27 cellular contexts compared by ENCODE assay signal in the genomic region with DNA sequence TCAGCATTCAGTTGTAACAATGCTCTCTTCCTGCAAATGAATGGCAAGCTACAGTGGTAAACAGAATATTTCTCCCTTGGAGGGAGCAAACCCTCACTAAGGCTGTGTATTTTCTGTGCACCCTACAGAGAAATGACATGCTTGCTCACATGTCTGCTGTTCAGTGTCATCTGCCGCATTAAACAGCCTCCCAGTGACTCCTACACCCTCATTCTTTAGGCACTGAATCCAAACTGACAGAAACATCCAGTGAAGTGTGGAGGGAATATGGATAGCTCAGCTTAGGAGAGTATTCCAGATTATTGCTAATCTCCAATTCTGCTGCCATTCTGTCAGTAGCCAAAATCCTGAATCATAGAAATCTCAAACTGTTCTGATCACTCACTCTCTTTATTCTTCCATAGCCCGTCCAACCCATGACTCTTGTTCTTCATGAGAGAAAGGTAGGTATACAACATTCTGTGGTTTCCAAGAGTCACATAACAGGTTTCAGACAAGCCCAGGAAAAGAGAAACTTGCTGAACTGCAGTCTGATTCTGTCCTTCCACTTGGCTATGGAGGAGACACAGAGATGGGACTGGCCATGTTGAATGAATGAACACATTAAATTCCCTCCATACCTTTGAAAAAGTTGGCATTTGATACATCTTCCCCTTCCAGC.
"Had no signal": no experiment of that assay in that cellular context is flagged by ENCODE, and none has a peak within 500 bp of the region (broad histone marks: within the 10 kb centered on the region; RNA-seq: fewer than 3 reads in every experiment).

No MANE protein-coding gene starts in this region.

- H3K4me1 Mint-ChIP-seq: activated CD4-positive, alpha-beta memory T cell treated with anti-CD3 and anti-CD28 coated beads, Interleukin-2, amount 10 ng/mL, durations not matched to agents 7 days and 5 days; activated CD4-positive, alpha-beta T cell treated with anti-CD3 and anti-CD28 coated beads, Interleukin-2, amount 10 ng/mL, durations not matched to agents 24 days and 14 days; activated naive CD4-positive, alpha-beta T cell treated with anti-CD3 and anti-CD28 coated beads, Interleukin-2, amount 10 ng/mL, durations not matched to agents 7 days and 5 days; activated naive CD8-positive, alpha-beta T cell treated with anti-CD3 and anti-CD28 coated beads, Interleukin-2, amount 10 ng/mL, durations not matched to agents 7 days and 5 days had no signal

- H3K27me3 ChIP-seq: ascending aorta, esophagus muscularis mucosa, left lung, neutrophil, right lobe of liver, testis, uterus had no signal

- H3K4me3 Mint-ChIP-seq: activated CD4-positive, alpha-beta memory T cell treated with anti-CD3 and anti-CD28 coated beads, Interleukin-2, amount 10 ng/mL, durations not matched to agents 7 days and 5 days; activated CD4-positive, alpha-beta T cell treated with anti-CD3 and anti-CD28 coated beads, Interleukin-2, amount 10 ng/mL, durations not matched to agents 24 days and 14 days; activated naive CD4-positive, alpha-beta T cell treated with anti-CD3 and anti-CD28 coated beads, Interleukin-2, amount 10 ng/mL, durations not matched to agents 7 days and 5 days; activated naive CD8-positive, alpha-beta T cell treated with anti-CD3 and anti-CD28 coated beads, Interleukin-2, amount 10 ng/mL, durations not matched to agents 7 days and 5 days; activated T-cell treated with anti-CD3 and anti-CD28 coated beads, Interleukin-2, amount 50 U/mL, for 24 hours; dendritic cell treated with granulocyte-macrophage colony-stimulating factor and Interleukin-4, amounts not matched to agents 40 ng/mL and 50 ng/mL, for 4 days; endodermal cell; natural killer cell treated with Interleukin-12 subunit alpha and Interleukin-12 subunit beta and Interleukin-15 and Interleukin-18, amount 100 ng/mL, for 72 hours had no signal

- H3K9me3 ChIP-seq: ascending aorta, esophagus muscularis mucosa, left lung, lower lobe of right lung, neutrophil, right lobe of liver, testis, uterus had no signal

- H3K27me3 Mint-ChIP-seq: activated CD4-positive, alpha-beta memory T cell treated with anti-CD3 and anti-CD28 coated beads, Interleukin-2, amount 10 ng/mL, durations not matched to agents 7 days and 5 days; activated CD4-positive, alpha-beta T cell treated with anti-CD3 and anti-CD28 coated beads, Interleukin-2, amount 10 ng/mL, durations not matched to agents 24 days and 14 days; activated naive CD4-positive, alpha-beta T cell treated with anti-CD3 and anti-CD28 coated beads, Interleukin-2, amount 10 ng/mL, durations not matched to agents 7 days and 5 days; activated naive CD8-positive, alpha-beta T cell treated with anti-CD3 and anti-CD28 coated beads, Interleukin-2, amount 10 ng/mL, durations not matched to agents 7 days and 5 days; activated T-cell treated with anti-CD3 and anti-CD28 coated beads, Interleukin-2, amount 50 U/mL, for 24 hours; brain; dendritic cell treated with granulocyte-macrophage colony-stimulating factor and Interleukin-4, amounts not matched to agents 40 ng/mL and 50 ng/mL, for 4 days; natural killer cell treated with Interleukin-12 subunit alpha and Interleukin-12 subunit beta and Interleukin-15 and Interleukin-18, amount 100 ng/mL, for 72 hours had no signal

- ATAC-seq: left lung; lower lobe of right lung; mucosa of descending colon; natural killer cell treated with Interleukin-12 subunit alpha and Interleukin-12 subunit beta and Interleukin-15 and Interleukin-18, amount 100 ng/mL, for 72 hours; right lobe of liver; stimulated activated naive CD8-positive, alpha-beta T cell treated with anti-CD3 and anti-CD28 coated beads, Interleukin-15, Interleukin-2, amounts not matched to agents 100 U/mL and 50 U/mL, for 24 hours had no signal

- H3K27ac ChIP-seq: ascending aorta, esophagus muscularis mucosa, left lung, lower lobe of right lung, neutrophil, right lobe of liver, testis, uterus had no signal

- H3K4me1 ChIP-seq: ascending aorta, esophagus muscularis mucosa, left lung, lower lobe of right lung, right lobe of liver, testis, uterus had no signal

- DNase-seq: activated CD4-positive, alpha-beta memory T cell treated with anti-CD3 and anti-CD28 coated beads, Interleukin-2, amount 10 ng/mL, durations not matched to agents 7 days and 5 days; activated CD4-positive, alpha-beta T cell treated with anti-CD3 and anti-CD28 coated beads, Interleukin-2, amount 10 ng/mL, durations not matched to agents 24 days and 14 days; activated CD4-positive, CD25-positive, alpha-beta regulatory T cell treated with anti-CD3 and anti-CD28 coated beads, Interleukin-2, amount 50 U/mL, for 72 hours; activated CD8-positive, alpha-beta memory T cell treated with anti-CD3 and anti-CD28 coated beads, Interleukin-2, amount 50 U/mL, for 48 hours; activated gamma-delta T cell; activated naive CD4-positive, alpha-beta T cell treated with anti-CD3 and anti-CD28 coated beads, Interleukin-2, amount 10 ng/mL, durations not matched to agents 7 days and 5 days; activated naive CD8-positive, alpha-beta T cell treated with anti-CD3 and anti-CD28 coated beads, Interleukin-2, amount 10 ng/mL, durations not matched to agents 7 days and 5 days; activated T-cell treated with anti-CD3 and anti-CD28 coated beads, Interleukin-2, amount 50 U/mL, for 24 hours; endodermal cell; foreskin melanocyte; left lung; lower lobe of right lung; mesendoderm; mucosa of descending colon; right lobe of liver; stimulated activated CD4-positive, alpha-beta T cell treated with anti-CD3 and anti-CD28 coated beads, Interleukin-2, amount 100 ng/mL, for 48 hours; stimulated activated naive CD8-positive, alpha-beta T cell treated with anti-CD3 and anti-CD28 coated beads, Interleukin-15, Interleukin-2, amounts not matched to agents 100 U/mL and 50 U/mL, for 24 hours; T-helper 2 cell; testis; trophoblast cell; uterus had no signal

- H3K36me3 Mint-ChIP-seq: activated naive CD4-positive, alpha-beta T cell treated with anti-CD3 and anti-CD28 coated beads, Interleukin-2, amount 10 ng/mL, durations not matched to agents 7 days and 5 days; activated naive CD8-positive, alpha-beta T cell treated with anti-CD3 and anti-CD28 coated beads, Interleukin-2, amount 10 ng/mL, durations not matched to agents 7 days and 5 days; brain had no signal

- H3K27ac Mint-ChIP-seq: activated CD4-positive, alpha-beta memory T cell treated with anti-CD3 and anti-CD28 coated beads, Interleukin-2, amount 10 ng/mL, durations not matched to agents 7 days and 5 days; activated CD4-positive, alpha-beta T cell treated with anti-CD3 and anti-CD28 coated beads, Interleukin-2, amount 10 ng/mL, durations not matched to agents 24 days and 14 days; activated naive CD4-positive, alpha-beta T cell treated with anti-CD3 and anti-CD28 coated beads, Interleukin-2, amount 10 ng/mL, durations not matched to agents 7 days and 5 days; activated naive CD8-positive, alpha-beta T cell treated with anti-CD3 and anti-CD28 coated beads, Interleukin-2, amount 10 ng/mL, durations not matched to agents 7 days and 5 days; activated T-cell treated with anti-CD3 and anti-CD28 coated beads, Interleukin-2, amount 50 U/mL, for 24 hours; dendritic cell treated with granulocyte-macrophage colony-stimulating factor and Interleukin-4, amounts not matched to agents 40 ng/mL and 50 ng/mL, for 4 days; endodermal cell; natural killer cell treated with Interleukin-12 subunit alpha and Interleukin-12 subunit beta and Interleukin-15 and Interleukin-18, amount 100 ng/mL, for 72 hours had no signal

- H3K4me3 ChIP-seq: ascending aorta, esophagus muscularis mucosa, left lung, lower lobe of right lung, mucosa of descending colon, right lobe of liver, testis, uterus had no signal

- H3K36me3 ChIP-seq: ascending aorta, esophagus muscularis mucosa, left lung, lower lobe of right lung, neutrophil, right lobe of liver, uterus had no signal

- H3K9me3 Mint-ChIP-seq: activated naive CD4-positive, alpha-beta T cell treated with anti-CD3 and anti-CD28 coated beads, Interleukin-2, amount 10 ng/mL, durations not matched to agents 7 days and 5 days; activated naive CD8-positive, alpha-beta T cell treated with anti-CD3 and anti-CD28 coated beads, Interleukin-2, amount 10 ng/mL, durations not matched to agents 7 days and 5 days; activated T-cell treated with anti-CD3 and anti-CD28 coated beads, Interleukin-2, amount 50 U/mL, for 24 hours; endodermal cell had no signal
